8 cellular contexts compared by ENCODE assay signal in the genomic region with DNA sequence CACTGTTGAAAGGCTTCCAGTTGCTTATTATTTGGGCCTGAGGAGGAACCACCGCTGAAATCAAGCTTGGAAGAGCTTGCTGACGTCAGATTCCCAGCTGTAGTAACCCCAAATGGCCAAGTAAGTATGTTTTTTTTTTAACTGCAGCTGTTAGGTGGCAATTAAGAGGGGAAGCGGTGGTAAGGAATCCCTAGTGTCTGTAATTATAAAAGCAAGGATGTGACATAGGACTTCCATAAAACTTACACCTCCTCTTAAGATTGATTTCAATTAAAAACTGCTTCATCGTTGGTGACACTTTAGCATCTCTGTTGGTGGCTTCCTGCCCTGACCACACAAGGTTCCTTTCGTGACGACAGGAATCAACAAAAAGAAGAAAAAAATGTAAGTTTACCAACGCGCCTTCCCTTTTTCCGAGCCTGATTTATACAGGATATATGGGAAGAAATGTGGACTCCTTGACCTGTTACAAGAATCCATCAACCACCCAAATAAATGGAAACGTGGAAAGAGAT. TPM values are rescaled to one million over a fixed set of nuclear protein-coding genes. Genes with fewer than 3 reads are reported as not detected.
DNase-seq lines count a peak whose midpoint lies in the region; ATAC-seq, FAIRE-seq and TF ChIP-seq lines count a peak whose summit lies in the region.

No MANE protein-coding gene starts in this region.

- in situ Hi-C loops in GM12878 (cut with MboI), result no loop called here

- no peak for TF ChIP-seq EP300 in GM12878 (IDR thresholded peaks at IDR 0.05; ENCODE audit: borderline replicate concordance in 1 of 2, control insufficient read depth in 1 of 2, low read depth in 2 of 2, low read length in 2 of 2)

- no peak for TF ChIP-seq RAD21 in GM12878 (IDR thresholded peaks at IDR 0.05; ENCODE audit: insufficient read depth, low read depth, low read length)

- H3K27ac ChIP-seq in OCI-LY3 (ENCODE audit: low read length), result no peak overlapping the region
- peak overlapping the region; percentile 67 for H3K27ac ChIP-seq in GM12878 (ENCODE audit: control insufficient read depth, insufficient read depth)

- TSS peak; percentile 75 for BruUV-seq in GM12878 (replicated peaks; lab: Mats Ljungman, UMichigan)

- TF ChIP-seq POLR2A in GM12878 (IDR thresholded peaks at IDR 0.05; ENCODE audit: low read depth, low read length), result no peak

- TF ChIP-seq CTCF in OCI-LY3 (IDR thresholded peaks at IDR 0.05; ENCODE audit: low read depth, low read length), result no peak
- TF ChIP-seq CTCF in GM12878 (IDR thresholded peaks at IDR 0.05 in 2 of 3, conservative IDR thresholded peaks at IDR 0.05 in 1 of 3; ENCODE audit: control insufficient read depth in 2 of 3, extremely low read depth in 1 of 3, insufficient read depth in 1 of 3, low read depth in 3 of 3, low read length in 3 of 3), result no peak
- TF ChIP-seq CTCF in kidney epithelial cell (IDR thresholded peaks at IDR 0.05; ENCODE audit: insufficient read depth, low read length, poor library complexity, severe bottlenecking), result no peak

- POLR2A ChIA-PET in GM12878 (lab: Charles Lee), result interaction anchor here (1.5 kb wide), 1 partner anchor 11 kb away, joined by 8 read pairs; no protein-coding TSS in a partner anchor

- peaks cover 46% of the 10 kb centered on the region for H3K27me3 ChIP-seq in OCI-LY3 (ENCODE audit: low read depth, low read length)
- H3K27me3 ChIP-seq in GM12878 (replicated peaks in 1 of 2; ENCODE audit: control insufficient read depth in 2 of 2, insufficient read depth in 2 of 2, low read length in 1 of 2), result no peaks in the 10 kb centered on the region
- H3K27me3 ChIP-seq in kidney epithelial cell (ENCODE audit: control insufficient read depth, insufficient read depth, low read length), result no peaks in the 10 kb centered on the region

- CTCF ChIA-PET in GM12878 (lab: Yijun Ruan, JAX), result interaction anchor here (1.0 to 1.4 kb wide), 2 partner anchors 11 to 31 kb away, joined by 3 to 5 read pairs; no protein-coding TSS in a partner anchor

- DNase-seq in NCI-H748 (lab: John Stamatoyannopoulos, UW; ENCODE audit: unreplicated experiment) (peak; percentile 16), NCI-H748 treated with DMSO at 0.1 percent for 48 hours (lab: John Stamatoyannopoulos, UW) (no peak), GM12878 (ENCODE audit: low read depth, low spot score) (no peak), kidney epithelial cell (ENCODE audit: low read depth) (no peak)
- peak; percentile 30 to 86 (median 58) for DNase-seq in stimulated activated naive CD4-positive, alpha-beta T cell (lab: John Stamatoyannopoulos, UW)

- H3K4me2 ChIP-seq in OCI-LY3 (ENCODE audit: low read length) (peak overlapping the region; percentile 89), GM12878 (ENCODE audit: control insufficient read depth, insufficient read depth) (peak overlapping the region; percentile 98)

- 8% methylated on average over 10 of the region's 10 CpGs for WGBS in GM12878 (ENCODE audit: insufficient coverage, insufficient replicate concordance, low lambda C conversion rate, missing lambda C conversion rate)

- H2AFZ ChIP-seq in OCI-LY3 (ENCODE audit: low read depth, low read length), result peak overlapping the region; percentile 47; the same call in 1 of the 2 replicates
- peak overlapping the region; percentile 88 for H2AFZ ChIP-seq in GM12878 (ENCODE audit: control insufficient read depth, low read depth, low read length)

- H3K36me3 ChIP-seq in OCI-LY3 (replicated peaks; ENCODE audit: low read depth, low read length) (no peaks in the 10 kb centered on the region), GM12878 (ENCODE audit: control insufficient read depth in 2 of 2, insufficient read depth in 2 of 2, low read length in 1 of 2) (no peaks in the 10 kb centered on the region), kidney epithelial cell (ENCODE audit: control insufficient read depth, insufficient read depth, low read length) (no peaks in the 10 kb centered on the region)

- RAD21 ChIA-PET in GM12878 (lab: Charles Lee; ENCODE audit: unreplicated experiment), result interaction anchor here (0.6 to 1.3 kb wide), 3 partner anchors 10 to 212 kb away, joined by 3 to 4 read pairs (median 3); no protein-coding TSS in a partner anchor

- H3K79me2 ChIP-seq in OCI-LY3 (ENCODE audit: low read length) (no peaks in the 10 kb centered on the region), GM12878 (ENCODE audit: control insufficient read depth, insufficient read depth, low read length) (peaks cover 34% of the 10 kb centered on the region)

- SMC1A ChIA-PET in GM12878 (lab: Charles Lee; ENCODE audit: uncharacterized antibody, unreplicated experiment), result interaction anchor here (1.5 kb wide), 1 partner anchor 10 kb away, joined by 17 read pairs; no protein-coding TSS in a partner anchor

- H3K4me3 ChIP-seq in OCI-LY3 (ENCODE audit: low read length) (peak overlapping the region; percentile 82), GM12878 (peak overlapping the region; percentile 87), kidney epithelial cell (ENCODE audit: low read depth, low read length) (peak overlapping the region; percentile 92)

- H3K4me1 ChIP-seq in OCI-LY3 (ENCODE audit: low read length), result peaks cover 24% of the 10 kb centered on the region
- H3K4me1 ChIP-seq in GM12878 (ENCODE audit: control insufficient read depth, insufficient read depth, low read length), result peaks cover 11% of the 10 kb centered on the region

- peak overlapping the region; percentile 57 for H3K9ac ChIP-seq in OCI-LY3 (ENCODE audit: low read length)
- peak overlapping the region; percentile 70 for H3K9ac ChIP-seq in GM12878 (ENCODE audit: control insufficient read depth, insufficient read depth, low read length)

- peaks cover 11% of the 10 kb centered on the region for H4K20me1 ChIP-seq in OCI-LY3 (ENCODE audit: insufficient read depth, low read length)
- no peaks in the 10 kb centered on the region for H4K20me1 ChIP-seq in GM12878 (ENCODE audit: control insufficient read depth, insufficient read depth)

- intact Hi-C loops in GM12878 (cut with micrococcal nuclease; ENCODE audit: unreplicated experiment), result no loop called here

- no peak for ATAC-seq in GM12878
- ATAC-seq in GM21515 (IDR thresholded peaks at IDR 0.05; ENCODE audit: unreplicated experiment), result no peak
- no peak for ATAC-seq in HG03097 (IDR thresholded peaks at IDR 0.05; ENCODE audit: low FRiP score, unreplicated experiment)

- H3K9me3 ChIP-seq in OCI-LY3 (ENCODE audit: insufficient read depth, low read length) (no peaks in the 10 kb centered on the region), GM12878 (replicated peaks; ENCODE audit: control insufficient read depth, insufficient read depth, low read length) (no peaks in the 10 kb centered on the region)

- FAIRE-seq in GM12878 (lab: Jason Lieb, UNC), result no peak

TF ChIP-seq in GM12878, 131 proteins besides CTCF, POLR2A, EP300 and RAD21 (continues in another document):
- TF ChIP-seq, protein P1, sequence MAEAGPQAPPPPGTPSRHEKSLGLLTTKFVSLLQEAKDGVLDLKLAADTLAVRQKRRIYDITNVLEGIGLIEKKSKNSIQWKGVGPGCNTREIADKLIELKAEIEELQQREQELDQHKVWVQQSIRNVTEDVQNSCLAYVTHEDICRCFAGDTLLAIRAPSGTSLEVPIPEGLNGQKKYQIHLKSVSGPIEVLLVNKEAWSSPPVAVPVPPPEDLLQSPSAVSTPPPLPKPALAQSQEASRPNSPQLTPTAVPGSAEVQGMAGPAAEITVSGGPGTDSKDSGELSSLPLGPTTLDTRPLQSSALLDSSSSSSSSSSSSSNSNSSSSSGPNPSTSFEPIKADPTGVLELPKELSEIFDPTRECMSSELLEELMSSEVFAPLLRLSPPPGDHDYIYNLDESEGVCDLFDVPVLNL (IDR thresholded peaks at IDR 0.05; ENCODE audit: low read depth, low read length), result no peak

RNA-seq across cellular contexts. Expression of a gene that starts 0.9 kb away (rescaled TPM):
- total RNA-seq in GM12878 (2013; cell fraction: nucleolus; rRNA removed), result 5.7 and 7.3 TPM in 2 replicates
- total RNA-seq in GM12878 (2014; rRNA removed), result 10.9 and 11.0 TPM in 2 replicates
- 8.1 and 9.3 TPM in 2 replicates for total RNA-seq in GM12878 (2014; rRNA removed; fragmentation: Illumina TruSeq; extraction: Trizol)
- total RNA-seq in GM12878 (2021), result 6.0 and 6.9 TPM in 2 replicates
- polyA plus RNA-seq in GM12878 (2011; ENCODE audit: low read depth), result 0.88 TPM
- polyA plus RNA-seq in GM12878 (2011; rRNA removed), result 3.4 TPM in 2 replicates
- 3.2 and 3.4 TPM in 2 replicates for polyA plus RNA-seq in GM12878 (2011; cell fraction: cytosol; rRNA removed)
- polyA plus RNA-seq in GM12878 (2011; cell fraction: nucleus; rRNA removed), result 4.1 and 5.4 TPM in 2 replicates
- 1.9 and 2.4 TPM in 2 replicates for polyA plus RNA-seq in GM12878 (2012)
- polyA plus RNA-seq in GM12878 (2014; fragmentation: Illumina TruSeq; extraction: Trizol), result 1.5 and 1.6 TPM in 2 replicates
- polyA plus RNA-seq in GM12878 (2014; fragmentation: Nextera tagmentation; extraction: Ambion mirVana), result under 1 TPM; 0.20 to 0.26 TPM
- 4.1 and 5.3 TPM in 2 replicates for polyA plus RNA-seq in GM12878 (2014; rRNA removed)
- 1 to 10 TPM; 3.8 to 4.4 TPM for polyA plus RNA-seq in GM12878 (2016; fragmentation: Nextera tagmentation; extraction: Ambion mirVana)
- 8.9 and 9.4 TPM in 2 replicates for polyA minus RNA-seq in GM12878 (2011; rRNA and poly(A)+ RNA removed)
- polyA minus RNA-seq in GM12878 (2011; cell fraction: cytosol; rRNA and poly(A)+ RNA removed), result 4.9 and 5.4 TPM in 2 replicates
- polyA minus RNA-seq in GM12878 (2011; cell fraction: nucleus; rRNA and poly(A)+ RNA removed), result 3.9 and 8.9 TPM in 2 replicates
- 55.2 and 60.7 TPM in 2 replicates for total RNA-seq in kidney epithelial cell

Comparison
In these comparisons a context has a peak if more than half of its experiments do, and no peak if none do; other contexts are left out.
1. DNase-seq: peak in NCI-H748 (single experiment) and stimulated activated naive CD4-positive, alpha-beta T cell (6 of 6); none in NCI-H748 treated with DMSO at 0.1 percent for 48 hours (single experiment), GM12878 (single experiment) and kidney epithelial cell (single experiment).
2. Peak in every context shown above with its lines, with median percentiles within 50 percentile points of each other: H3K4me3 ChIP-seq.